11 cellular contexts compared by ENCODE assay signal in genomic region chr11:130675456-130675855, GRCh38.
DNase-seq lines count a peak whose midpoint lies in the region; ATAC-seq and TF ChIP-seq lines count a peak whose summit lies in the region.
"Had no signal": no experiment of that assay in that cellular context is flagged by ENCODE, and none has a peak within 500 bp of the region (broad histone marks: within the 10 kb centered on the region; RNA-seq: fewer than 3 reads in every experiment).

No MANE protein-coding gene starts in this region.

- dilution Hi-C loops in IMR-90 (cut with HindIII; ENCODE audit: low sequenced_read_pairs, unreplicated experiment) = no loop called here

- peak overlapping the region; percentile 82 for H3K18ac ChIP-seq in IMR-90 (ENCODE audit: low read depth, low read length)

- H2AK5ac ChIP-seq in IMR-90 (ENCODE audit: low read depth, low read length) = peak overlapping the region; percentile 44

- H3K9me3 ChIP-seq in IMR-90 (ENCODE audit: control insufficient read depth, insufficient read depth, low read length) (peaks cover 8% of the 10 kb centered on the region), thoracic aorta (peaks cover 19% of the 10 kb centered on the region)

- no peak overlapping the region; the same call in 1 of the 2 replicates for H3K4me2 ChIP-seq in IMR-90 (ENCODE audit: low read depth, low read length)
- H3K4me2 ChIP-seq: KMS-11 had no signal

- peak overlapping the region; percentile 70 for H4K91ac ChIP-seq in IMR-90 (ENCODE audit: insufficient read depth, low read depth, low read length)

- H3K4me1 ChIP-seq in IMR-90 (ENCODE audit: control insufficient read depth, insufficient read depth, low read length) = peaks cover 24% of the 10 kb centered on the region
- peaks cover 34 to 64% of the 10 kb centered on the region in 2 donors for H3K4me1 ChIP-seq in thoracic aorta (ENCODE audit: control insufficient read depth in 1 of 2, low read depth in 2 of 2)

- H4K20me1 ChIP-seq in IMR-90 (ENCODE audit: insufficient read depth, low read length) = no peaks in the 10 kb centered on the region

- H4K5ac ChIP-seq in IMR-90 (ENCODE audit: low read depth, low read length) = peak overlapping the region; percentile 69; the same call in 1 of the 2 replicates

- peak overlapping the region; percentile 67 for H2BK20ac ChIP-seq in IMR-90 (ENCODE audit: low read depth, low read length)

- peak overlapping the region; percentile 56 for H3K4ac ChIP-seq in IMR-90 (ENCODE audit: low read depth, low read length)

- no TSS peak for BruUV-seq in IMR-90 (replicated peaks; lab: Mats Ljungman, UMichigan)

- WGBS in IMR-90 (ENCODE audit: extremely low coverage in 2 of 2, insufficient read length in 1 of 2), 2 experiments = no CpG with 5 or more reads among the region's 10 CpGs
- WGBS in lower leg skin, 2 donors = 50 to 54% methylated on average over 10 of the region's 10 CpGs

- in situ Hi-C loops in IMR-90 (cut with MboI; ENCODE audit: low sequenced_read_pairs) = no loop called here

- H2BK15ac ChIP-seq in IMR-90 (ENCODE audit: low read depth, low read length) = peak overlapping the region; percentile 63; the same call in 2 of the 3 replicates

- no peak overlapping the region for H3K56ac ChIP-seq in IMR-90 (ENCODE audit: extremely low read depth, insufficient read depth, low read length)

- peak overlapping the region; percentile 39; the same call in 1 of the 2 replicates for H3K23ac ChIP-seq in IMR-90 (ENCODE audit: low read depth, low read length)

- H3K79me1 ChIP-seq in IMR-90 (ENCODE audit: low read depth in 1 of 2, low read length in 2 of 2) = no peaks in the 10 kb centered on the region

- CTCF ChIA-PET in IMR-90 (lab: Yijun Ruan, JAX) = no interaction called here

- intact Hi-C loops in IMR-90 (cut with micrococcal nuclease) = loop anchor here (5.0 kb wide), 1 partner anchor 152 kb away; no protein-coding TSS in a partner anchor
- intact Hi-C loops in lower leg skin (cut with DNase I; ENCODE audit: low total_unique reads) = no loop called here

- TF ChIP-seq CTCF in IMR-90 (conservative IDR thresholded peaks at IDR 0.05; ENCODE audit: low read depth, low read length) (no peak), coronary artery (IDR thresholded peaks at IDR 0.05) (no peak), lower leg skin (IDR thresholded peaks at IDR 0.05) (no peak), thoracic aorta (IDR thresholded peaks at IDR 0.05) (no peak)

- H2AFZ ChIP-seq in IMR-90 (replicated peaks; ENCODE audit: low read length, poor library complexity) = peak overlapping the region; percentile 69

- peak overlapping the region; percentile 65 for H2BK120ac ChIP-seq in IMR-90 (ENCODE audit: low read depth, low read length)

- ATAC-seq in IMR-90 (ENCODE audit: low read depth) = no peak
- peak; percentile 48 for ATAC-seq in thoracic aorta (ENCODE audit: insufficient number of reproducible peaks, low FRiP score, low read depth)
- ATAC-seq in GM19328 (IDR thresholded peaks at IDR 0.05; ENCODE audit: unreplicated experiment) = no peak
- no peak for ATAC-seq in HG02759 (IDR thresholded peaks at IDR 0.05; ENCODE audit: unreplicated experiment)
- ATAC-seq in HG02973 (IDR thresholded peaks at IDR 0.05; ENCODE audit: unreplicated experiment) = no peak

- TF ChIP-seq RAD21 in IMR-90 (IDR thresholded peaks at IDR 0.05; ENCODE audit: low read length) = no peak

- H4K8ac ChIP-seq in IMR-90 (ENCODE audit: low read depth in 2 of 2, low read length in 2 of 2) = peak overlapping the region; percentile 42 to 67; a peak in 3 of 4 replicates

- H3K27ac ChIP-seq in IMR-90 (ENCODE audit: insufficient read depth, low read length) = peak overlapping the region; percentile 4; the same call in 1 of the 2 replicates
- peak overlapping the region; percentile 87 to 93 for H3K27ac ChIP-seq in coronary artery
- H3K27ac ChIP-seq in thoracic aorta = peak overlapping the region; percentile 92 to 96
- H3K27ac ChIP-seq: KMS-11 had no signal

- H3K9me1 ChIP-seq in IMR-90 (ENCODE audit: insufficient read depth, low read length) = peaks cover 11% of the 10 kb centered on the region

- peak overlapping the region; percentile 19 for H2AK9ac ChIP-seq in IMR-90 (replicated peaks; ENCODE audit: low read depth, low read length, poor library complexity)

- no peaks in the 10 kb centered on the region for H3K27me3 ChIP-seq in IMR-90 (ENCODE audit: control insufficient read depth, insufficient read depth, low read length)
- no peaks in the 10 kb centered on the region for H3K27me3 ChIP-seq in thoracic aorta (replicated peaks; ENCODE audit: insufficient read depth)

- DNase-seq in IMR-90 (peak; percentile 50), coronary artery (ENCODE audit: low spot score) (peak; percentile 95), lower leg skin (ENCODE audit: low spot score in 2 of 2) (peak; percentile 59 to 92), thoracic aorta (ENCODE audit: low spot score) (peak; percentile 59)
- no peak for DNase-seq in stimulated activated CD4-positive, alpha-beta T cell treated with anti-CD3 and anti-CD28 coated beads, Interleukin-2, amount 100 ng/mL, for 48 hours
- DNase-seq: activated gamma-delta T cell treated with Interleukin-2 at 50 U/mL for 16 hours, DND-41 had no signal

- no peaks in the 10 kb centered on the region for H3K36me3 ChIP-seq in IMR-90 (ENCODE audit: control insufficient read depth, insufficient read depth, low read length)
- no peaks in the 10 kb centered on the region for H3K36me3 ChIP-seq in thoracic aorta

- peak overlapping the region; percentile 57; the same call in 1 of the 2 replicates for H3K14ac ChIP-seq in IMR-90 (replicated peaks; ENCODE audit: low read depth, low read length)

- no peak overlapping the region for H2BK5ac ChIP-seq in IMR-90 (ENCODE audit: low read depth, low read length, poor library complexity, severe bottlenecking)

- POLR2A ChIA-PET in IMR-90 (lab: Charles Lee; ENCODE audit: unreplicated experiment) = no interaction called here

- H3K4me3 ChIP-seq in IMR-90 (ENCODE audit: insufficient read depth, low read depth, low read length) (no peak overlapping the region), coronary artery (peak overlapping the region; percentile 46), lower leg skin (ENCODE audit: low read depth, poor library complexity, severe bottlenecking) (no peak overlapping the region), thoracic aorta (peak overlapping the region; percentile 59)

- TF ChIP-seq POLR2A in IMR-90 (IDR thresholded peaks at IDR 0.05; ENCODE audit: low read depth, low read length) (no peak), lower leg skin (IDR thresholded peaks at IDR 0.05) (no peak)

- no peak overlapping the region for H3K9ac ChIP-seq in IMR-90 (ENCODE audit: low read depth, low read length)
- H3K9ac ChIP-seq: KMS-11 had no signal

TF ChIP-seq in IMR-90, 13 proteins besides CTCF, POLR2A, EP300 and RAD21:
- TF ChIP-seq NFE2L2 (IDR thresholded peaks at IDR 0.05; ENCODE audit: low read depth, low read length) (no peak), CEBPB (IDR thresholded peaks at IDR 0.05; ENCODE audit: low read depth, low read length) (no peak), USF2 (IDR thresholded peaks at IDR 0.05; ENCODE audit: low read depth, low read length) (no peak), SMC3 (IDR thresholded peaks at IDR 0.05; ENCODE audit: low read depth, low read length) (no peak; the same call in 1 of the 2 replicates), CHD1 (IDR thresholded peaks at IDR 0.05; ENCODE audit: low read depth, low read length) (no peak), MAZ (IDR thresholded peaks at IDR 0.05; ENCODE audit: borderline replicate concordance, low read depth, low read length) (no peak), ELK1 (IDR thresholded peaks at IDR 0.05; ENCODE audit: borderline replicate concordance, low read depth, low read length) (no peak), RCOR1 (IDR thresholded peaks at IDR 0.05; ENCODE audit: insufficient replicate concordance, low read length) (no peak), BHLHE40 (IDR thresholded peaks at IDR 0.05; ENCODE audit: low read depth, low read length) (no peak), RFX5 (IDR thresholded peaks at IDR 0.05; ENCODE audit: low read depth, low read length) (no peak), MAFK (IDR thresholded peaks at IDR 0.05; ENCODE audit: low read depth, low read length) (no peak), FOS (IDR thresholded peaks at IDR 0.05; ENCODE audit: low read depth, low read length) (no peak), MXI1 (IDR thresholded peaks at IDR 0.05; ENCODE audit: borderline replicate concordance, low read depth, low read length) (no peak)

Comparison
In these comparisons a context has a peak if more than half of its experiments do, and no peak if none do; other contexts are left out.
1. DNase-seq: peak in IMR-90 (single experiment), coronary artery (single experiment), lower leg skin (2 of 2) and thoracic aorta (single experiment); none in stimulated activated CD4-positive, alpha-beta T cell treated with anti-CD3 and anti-CD28 coated beads, Interleukin-2, amount 100 ng/mL, for 48 hours (0 of 2).
2. H3K27ac ChIP-seq: peak in every context shown above with its lines; median percentile 94 in thoracic aorta; 90 in coronary artery; 4 in IMR-90.
3. H3K4me3 ChIP-seq: peak in coronary artery (single experiment) and thoracic aorta (single experiment); none in IMR-90 (single experiment) and lower leg skin (single experiment).